In the genomic region with DNA sequence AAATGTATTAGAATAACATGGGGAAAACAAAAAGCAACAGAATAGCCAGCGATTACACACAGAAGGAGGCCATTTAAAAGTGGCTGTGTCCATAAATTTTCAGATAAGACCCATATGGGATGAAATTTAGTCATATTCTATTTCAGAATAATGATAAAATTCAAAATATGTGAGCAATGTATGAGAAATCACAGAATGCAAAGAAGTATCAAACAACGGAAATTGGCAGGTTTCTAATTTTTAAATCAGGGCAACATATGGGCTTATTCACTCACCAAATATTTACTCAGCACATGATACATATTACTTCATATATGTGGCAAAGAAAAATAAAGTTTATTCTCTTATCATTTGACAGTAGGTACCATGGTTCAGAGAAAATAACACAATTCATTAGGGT, we compare ENCODE assay signal across 33 cellular contexts.
"Had no signal": no experiment of that assay in that cellular context is flagged by ENCODE, and none has a peak within 500 bp of the region (broad histone marks: within the 10 kb centered on the region; RNA-seq: fewer than 3 reads in every experiment).

No MANE protein-coding gene starts in this region.

- H3K27ac ChIP-seq: adrenal gland, body of pancreas, breast epithelium, cardiac muscle cell, coronary artery, dorsolateral prefrontal cortex, gastroesophageal sphincter, heart right ventricle, WERI-Rb-1 had no signal

- DNase-seq: activated B cell treated with CpG ODN at 0.5 μM for 24 hours; activated CD4-positive, alpha-beta T cell treated with anti-CD3 and anti-CD28 coated beads for 48 hours; activated CD4-positive, alpha-beta T cell treated with anti-CD3 and anti-CD28 coated beads, Interleukin-2, amount 50 U/mL, for 1 hour; activated CD4-positive, alpha-beta T cell treated with anti-CD3 and anti-CD28 coated beads, Interleukin-2, amount 50 U/mL, for 48 hours; activated CD8-positive, alpha-beta memory T cell treated with anti-CD3 and anti-CD28 coated beads for 24 hours; activated CD8-positive, alpha-beta T cell treated with anti-CD3 and anti-CD28 coated beads for 36 hours; activated effector memory CD4-positive, alpha-beta T cell treated with Interleukin-2 at 50 U/mL for 16 hours; activated naive CD4-positive, alpha-beta T cell treated with anti-CD3 and anti-CD28 coated beads for 36 hours; activated naive CD8-positive, alpha-beta T cell treated with anti-CD3 and anti-CD28 coated beads for 36 hours; activated naive CD8-positive, alpha-beta T cell treated with anti-CD3 and anti-CD28 coated beads, Interleukin-2, amount 50 U/mL, for 24 hours; activated T-cell treated with anti-CD3 and anti-CD28 coated beads, Interleukin-2, amount 50 U/mL, for 4 hours; adrenal gland; amygdala; aorta; body of pancreas; central memory CD4-positive, alpha-beta T cell; cerebellar nuclear complex; dorsolateral prefrontal cortex; effector memory CD4-positive, alpha-beta T cell; endodermal cell; foreskin melanocyte; heart right ventricle; hippocampal formation; T-helper 17 cell; T1000; WERI-Rb-1 had no signal

- ATAC-seq: activated CD4-positive, CD25-positive, alpha-beta regulatory T cell treated with anti-CD3 and anti-CD28 coated beads, Interleukin-2, amount 50 U/mL, for 24 hours; activated CD8-positive, alpha-beta T cell treated with anti-CD3 and anti-CD28 coated beads for 36 hours; activated naive CD8-positive, alpha-beta T cell treated with anti-CD3 and anti-CD28 coated beads, Interleukin-2, amount 50 U/mL, for 24 hours; activated T-cell treated with anti-CD3 and anti-CD28 coated beads, Interleukin-2, amount 50 U/mL, for 4 hours; activated T-helper 17 cell treated with anti-CD3 and anti-CD28 coated beads, Interleukin-2, amount 50 U/mL, for 72 hours; body of pancreas; esophagus mucosa; gastroesophageal sphincter; heart right ventricle; T-helper 17 cell had no signal

- H3K4me3 ChIP-seq: adrenal gland, body of pancreas, breast epithelium, cardiac muscle cell, coronary artery, dorsolateral prefrontal cortex, gastroesophageal sphincter, heart right ventricle had no signal

- H3K36me3 ChIP-seq: adrenal gland, breast epithelium, cardiac muscle cell, gastroesophageal sphincter, heart right ventricle, WERI-Rb-1 had no signal

- H3K27me3 ChIP-seq: adrenal gland, body of pancreas, breast epithelium, cardiac muscle cell, dorsolateral prefrontal cortex, gastroesophageal sphincter, heart right ventricle had no signal
